20 cellular contexts compared by ENCODE assay signal in the genomic region with DNA sequence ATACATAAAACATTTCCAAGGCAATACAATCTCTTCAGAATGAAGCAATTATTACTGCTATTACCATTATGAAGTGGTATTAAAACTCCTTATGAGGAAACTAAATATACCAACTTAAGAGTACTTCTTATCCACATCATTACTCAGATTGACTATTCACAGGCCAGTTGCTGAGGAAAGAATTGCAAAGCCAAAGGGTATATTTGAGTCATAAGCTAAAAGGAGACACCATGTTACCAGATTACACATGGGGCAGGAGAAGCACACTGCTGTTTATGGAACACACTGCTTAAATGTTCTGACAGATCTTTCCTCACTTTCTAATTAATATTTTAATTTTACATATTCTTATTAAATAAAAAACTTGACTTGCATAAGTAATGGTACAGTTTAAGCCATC.
DNase-seq lines count a peak whose midpoint lies in the region; ATAC-seq lines count a peak whose summit lies in the region.
"Had no signal": no experiment of that assay in that cellular context is flagged by ENCODE, and none has a peak within 500 bp of the region (broad histone marks: within the 10 kb centered on the region; RNA-seq: fewer than 3 reads in every experiment).

No MANE protein-coding gene starts in this region.

- no peaks in the 10 kb centered on the region for H3K36me3 Mint-ChIP-seq in activated CD4-positive, alpha-beta T cell treated with anti-CD3 and anti-CD28 coated beads for 36 hours (ENCODE audit: low read depth)
- H3K36me3 Mint-ChIP-seq: CD4-positive, CD25-positive, alpha-beta regulatory T cell; CD8-positive, alpha-beta memory T cell had no signal

- H3K4me3 Mint-ChIP-seq in activated CD4-positive, alpha-beta T cell treated with anti-CD3 and anti-CD28 coated beads for 36 hours = no peak overlapping the region
- H3K4me3 Mint-ChIP-seq: CD4-positive, CD25-positive, alpha-beta regulatory T cell; CD8-positive, alpha-beta memory T cell had no signal

- no peaks in the 10 kb centered on the region for H3K79me1 ChIP-seq in mesenchymal stem cell (replicated peaks; ENCODE audit: low read length, poor library complexity, severe bottlenecking)

- H3K4me3 ChIP-seq in mesenchymal stem cell (ENCODE audit: insufficient read depth in 1 of 2, low read depth in 1 of 2, low read length in 2 of 2) = no peak overlapping the region
- H3K4me3 ChIP-seq: GM12878 had no signal

- peaks cover 5% of the 10 kb centered on the region for H3K9me3 Mint-ChIP-seq in activated CD4-positive, alpha-beta T cell treated with anti-CD3 and anti-CD28 coated beads for 36 hours (ENCODE audit: low read depth)

- no peak overlapping the region for H2AK5ac ChIP-seq in mesenchymal stem cell (ENCODE audit: low read length, severe bottlenecking)

- no peak overlapping the region for H2BK120ac ChIP-seq in mesenchymal stem cell (ENCODE audit: low read depth, low read length)

- H2BK12ac ChIP-seq in mesenchymal stem cell (ENCODE audit: low read length in 2 of 2) = no peak overlapping the region

- POLR2A ChIA-PET in activated CD4-positive, alpha-beta T cell treated with anti-CD3 and anti-CD28 coated beads for 36 hours (lab: Charles Lee) = no interaction called here

- H3K27ac Mint-ChIP-seq in activated CD4-positive, alpha-beta T cell treated with anti-CD3 and anti-CD28 coated beads for 36 hours = no peak overlapping the region
- H3K27ac Mint-ChIP-seq: CD4-positive, CD25-positive, alpha-beta regulatory T cell; CD8-positive, alpha-beta memory T cell had no signal

- no peaks in the 10 kb centered on the region for H3K27me3 ChIP-seq in mesenchymal stem cell (ENCODE audit: control insufficient read depth in 1 of 2, insufficient read depth in 1 of 2, low read length in 2 of 2)
- H3K27me3 ChIP-seq: BE2C had no signal

- DNase-seq in RKO (ENCODE audit: low spot score) = peak; percentile 24
- DNase-seq in amniotic epithelial cell (ENCODE audit: low read depth) = peak; percentile 26
- peak; percentile 1 for DNase-seq in mesenchymal stem cell
- no peak for DNase-seq in NCI-H774 (lab: John Stamatoyannopoulos, UW)
- DNase-seq in activated CD4-positive, alpha-beta T cell treated with anti-CD3 and anti-CD28 coated beads for 36 hours = no peak
- DNase-seq: ACHN; BE2C; C1 segment of cervical spinal cord; CD4-positive, CD25-positive, alpha-beta regulatory T cell; CD8-positive, alpha-beta memory T cell; COR-L47; DMS 273 treated with DMSO at 0.1 percent for 48 hours; DMS53; DND-41; EL; GOT3; H7 had no signal

- no peaks in the 10 kb centered on the region for H3K36me3 ChIP-seq in mesenchymal stem cell (ENCODE audit: control insufficient read depth in 1 of 2, insufficient read depth in 2 of 2, low read depth in 1 of 2, low read length in 2 of 2)
- H3K36me3 ChIP-seq: BE2C had no signal

- no peak overlapping the region for H3K18ac ChIP-seq in mesenchymal stem cell (ENCODE audit: low read depth in 1 of 2, low read length in 2 of 2)

- H2AFZ ChIP-seq in mesenchymal stem cell (ENCODE audit: low read depth, low read length) = no peak overlapping the region

- H4K91ac ChIP-seq in mesenchymal stem cell (ENCODE audit: low read length) = no peak overlapping the region

- H3K4me1 Mint-ChIP-seq in activated CD4-positive, alpha-beta T cell treated with anti-CD3 and anti-CD28 coated beads for 36 hours = no peaks in the 10 kb centered on the region
- H3K4me1 Mint-ChIP-seq: CD4-positive, CD25-positive, alpha-beta regulatory T cell; CD8-positive, alpha-beta memory T cell had no signal

- no peak for ATAC-seq in HG03280 (IDR thresholded peaks at IDR 0.05; ENCODE audit: unreplicated experiment)
- no peak for ATAC-seq in activated CD4-positive, alpha-beta T cell treated with anti-CD3 and anti-CD28 coated beads for 36 hours
- ATAC-seq: GM12878, HepG2 had no signal

- H3K4me1 ChIP-seq in mesenchymal stem cell (ENCODE audit: control insufficient read depth, insufficient read depth, low read depth, low read length) = no peaks in the 10 kb centered on the region
- H3K4me1 ChIP-seq: BE2C had no signal

- H3K27me3 Mint-ChIP-seq in activated CD4-positive, alpha-beta T cell treated with anti-CD3 and anti-CD28 coated beads for 36 hours = no peaks in the 10 kb centered on the region
- H3K27me3 Mint-ChIP-seq: CD4-positive, CD25-positive, alpha-beta regulatory T cell; CD8-positive, alpha-beta memory T cell had no signal

- CTCF ChIA-PET in activated CD4-positive, alpha-beta T cell treated with anti-CD3 and anti-CD28 coated beads for 36 hours (lab: Charles Lee) = interaction anchor here (0.7 kb wide), 1 partner anchor 65 kb away, joined by 3 read pairs; no protein-coding TSS in a partner anchor

- no peak overlapping the region for H3K23ac ChIP-seq in mesenchymal stem cell (ENCODE audit: low read length in 2 of 2)

- H4K8ac ChIP-seq in mesenchymal stem cell (ENCODE audit: low read length) = no peak overlapping the region

- no peak overlapping the region for H3K4me2 ChIP-seq in mesenchymal stem cell (ENCODE audit: low read length, poor library complexity, severe bottlenecking)

- intact Hi-C loops in activated CD4-positive, alpha-beta T cell treated with anti-CD3 and anti-CD28 coated beads for 36 hours (cut with DNase I, micrococcal nuclease) = no loop called here

- no peak overlapping the region for H3K27ac ChIP-seq in mesenchymal stem cell (ENCODE audit: low read length, poor library complexity, severe bottlenecking)

- H3K14ac ChIP-seq in mesenchymal stem cell (ENCODE audit: low read length in 2 of 2) = no peak overlapping the region

- H3K4ac ChIP-seq in mesenchymal stem cell (ENCODE audit: low read depth in 1 of 2, low read length in 2 of 2) = no peak overlapping the region

- no peak overlapping the region for H2BK15ac ChIP-seq in mesenchymal stem cell (ENCODE audit: low read depth, poor library complexity, severe bottlenecking)

- H3K9me3 ChIP-seq in mesenchymal stem cell (ENCODE audit: control insufficient read depth, low read length) = peaks cover 2% of the 10 kb centered on the region
- H3K9me3 ChIP-seq: BE2C had no signal

- no peak overlapping the region for H3K9ac ChIP-seq in mesenchymal stem cell (ENCODE audit: low read length)

- H2BK5ac ChIP-seq in mesenchymal stem cell (ENCODE audit: low read depth, low read length, poor library complexity, severe bottlenecking) = no peak overlapping the region

Comparison
In these comparisons a context has a peak if more than half of its experiments do, and no peak if none do; other contexts are left out.
1. DNase-seq: peak in RKO (single experiment), amniotic epithelial cell (single experiment) and mesenchymal stem cell (single experiment); none in NCI-H774 (single experiment) and activated CD4-positive, alpha-beta T cell treated with anti-CD3 and anti-CD28 coated beads for 36 hours (single experiment).